Comparison of ENCODE assay signal across 27 cellular contexts in the genomic region with DNA sequence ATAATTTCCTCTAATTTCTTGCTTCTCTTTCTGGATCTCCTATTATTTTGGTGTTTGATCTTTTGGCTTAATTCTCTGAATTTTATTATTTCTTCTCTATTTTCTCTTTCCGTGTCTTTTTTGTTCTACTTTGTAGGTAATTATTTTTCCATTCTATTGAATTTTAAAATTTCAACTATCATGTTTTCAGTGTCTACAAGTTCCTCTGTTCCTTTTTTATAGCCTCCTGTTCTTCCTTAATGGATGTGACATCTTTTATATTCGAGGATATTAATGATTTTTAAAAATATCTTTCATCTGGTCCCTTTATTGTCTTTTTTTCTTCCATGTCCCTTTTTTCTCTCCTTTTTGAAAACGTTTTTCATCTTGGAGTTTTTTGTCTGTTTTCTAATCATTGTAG.
"Had no signal": no experiment of that assay in that cellular context is flagged by ENCODE, and none has a peak within 500 bp of the region (broad histone marks: within the 10 kb centered on the region; RNA-seq: fewer than 3 reads in every experiment).

No MANE protein-coding gene starts in this region.

- H3K4me3 ChIP-seq: coronary artery, esophagus muscularis mucosa, gastroesophageal sphincter, heart left ventricle, hepatocyte, mucosa of descending colon, right lobe of liver, testis, tibial artery, upper lobe of left lung had no signal

- H3K4me1 ChIP-seq: esophagus muscularis mucosa, foreskin keratinocyte, gastroesophageal sphincter, heart left ventricle, parathyroid adenoma, right lobe of liver, tibial artery, upper lobe of left lung had no signal

- H3K9ac ChIP-seq: parathyroid adenoma had no signal

- H3K27me3 ChIP-seq: esophagus muscularis mucosa, foreskin keratinocyte, gastroesophageal sphincter, heart left ventricle, hepatocyte, right lobe of liver, testis, tibial artery, upper lobe of left lung had no signal

- H3K27ac Mint-ChIP-seq: mesothelial cell of epicardium; natural killer cell treated with Interleukin-12 subunit alpha and Interleukin-12 subunit beta and Interleukin-15 and Interleukin-18, amount 100 ng/mL, for 72 hours; progenitor cell of endocrine pancreas had no signal

- H3K4me1 Mint-ChIP-seq: mesothelial cell of epicardium, neural crest cell had no signal

- H3K9me3 Mint-ChIP-seq: natural killer cell treated with Interleukin-12 subunit alpha and Interleukin-12 subunit beta and Interleukin-15 and Interleukin-18, amount 100 ng/mL, for 72 hours; neural crest cell had no signal

- H2AFZ ChIP-seq: hepatocyte, parathyroid adenoma had no signal

- H3K27ac ChIP-seq: coronary artery, esophagus muscularis mucosa, foreskin keratinocyte, gastroesophageal sphincter, heart left ventricle, hepatocyte, parathyroid adenoma, right lobe of liver, tibial artery, upper lobe of left lung had no signal

- ATAC-seq: foreskin keratinocyte; gastroesophageal sphincter; heart left ventricle; left lobe of liver; mucosa of descending colon; natural killer cell treated with Interleukin-12 subunit alpha and Interleukin-12 subunit beta and Interleukin-15 and Interleukin-18, amount 100 ng/mL, for 72 hours; right lobe of liver; stimulated activated naive CD8-positive, alpha-beta T cell treated with anti-CD3 and anti-CD28 coated beads, Interleukin-15, Interleukin-2, amounts not matched to agents 100 U/mL and 50 U/mL, for 24 hours had no signal

- H3K4me2 ChIP-seq: hepatocyte had no signal

- H3K27me3 Mint-ChIP-seq: naive B cell; natural killer cell treated with Interleukin-12 subunit alpha and Interleukin-12 subunit beta and Interleukin-15 and Interleukin-18, amount 100 ng/mL, for 72 hours; progenitor cell of endocrine pancreas had no signal

- DNase-seq: dermis blood vessel endothelial cell; effector memory CD4-positive, alpha-beta T cell; foreskin keratinocyte; heart left ventricle; kidney; mesenchymal stem cell; mucosa of descending colon; naive B cell; right lobe of liver; small intestine; stimulated activated CD4-positive, alpha-beta T cell treated with anti-CD3 and anti-CD28 coated beads, Interleukin-15, amount 100 ng/mL, for 24 hours; stimulated activated CD4-positive, alpha-beta T cell treated with anti-CD3 and anti-CD28 coated beads, Interleukin-2, amount 100 ng/mL, for 48 hours; stimulated activated naive CD8-positive, alpha-beta T cell treated with anti-CD3 and anti-CD28 coated beads, Interleukin-15, Interleukin-2, amounts not matched to agents 100 U/mL and 50 U/mL, for 24 hours; substantia nigra; testis; tibial artery; upper lobe of left lung had no signal

- H3K9me3 ChIP-seq: esophagus muscularis mucosa, gastroesophageal sphincter, mucosa of descending colon, right lobe of liver, testis, tibial artery, upper lobe of left lung had no signal

- H3K4me3 Mint-ChIP-seq: mesothelial cell of epicardium; naive B cell; natural killer cell treated with Interleukin-12 subunit alpha and Interleukin-12 subunit beta and Interleukin-15 and Interleukin-18, amount 100 ng/mL, for 72 hours; neural crest cell had no signal
